Comparison of ENCODE assay signal across 32 cellular contexts in the genomic region with DNA sequence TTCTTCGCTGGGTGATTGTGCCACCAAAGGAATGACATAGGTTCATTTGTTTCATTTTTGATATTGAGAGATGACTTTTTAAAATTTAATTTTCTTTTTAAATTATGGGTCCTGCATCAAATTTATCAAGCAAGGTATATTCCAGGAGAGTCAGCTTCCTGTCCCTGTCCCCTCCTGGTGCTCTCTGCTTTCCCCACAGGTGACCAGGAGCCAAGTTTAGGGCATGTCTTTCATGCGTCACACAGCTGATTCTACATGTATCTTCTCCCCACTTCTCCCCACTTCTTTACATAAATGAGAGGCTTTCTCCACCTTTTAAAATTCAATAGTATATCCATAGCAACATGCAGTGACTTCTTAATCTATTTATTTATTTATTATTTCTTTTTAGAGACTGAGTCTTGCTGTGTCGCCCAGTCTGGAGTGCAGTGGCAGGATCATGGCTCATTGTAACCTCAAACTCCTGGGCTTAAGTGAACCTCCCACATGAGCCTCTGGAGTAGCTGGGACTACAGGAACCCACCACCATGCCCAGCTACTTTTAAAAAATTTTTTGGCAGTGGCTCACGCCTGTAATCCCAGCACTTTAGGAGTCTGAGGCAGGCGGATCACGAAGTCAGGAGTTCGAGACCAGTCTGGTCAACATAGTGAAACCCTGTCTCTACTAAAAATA. TPM values are rescaled to one million over a fixed set of nuclear protein-coding genes. Genes with fewer than 3 reads are reported as not detected.
"Had no signal": no experiment of that assay in that cellular context is flagged by ENCODE, and none has a peak within 500 bp of the region (broad histone marks: within the 10 kb centered on the region; RNA-seq: fewer than 3 reads in every experiment).

No MANE protein-coding gene starts in this region.

- H3K9me3 Mint-ChIP-seq: immature natural killer cell; memory B cell; natural killer cell treated with Interleukin-12 subunit alpha and Interleukin-12 subunit beta and Interleukin-15 and Interleukin-18, amount 100 ng/mL, for 72 hours; stimulated activated effector memory CD8-positive, alpha-beta T cell treated with anti-CD3 and anti-CD28 coated beads, Interleukin-12 subunit alpha, Interleukin-12 subunit beta, amount 100 ng/mL, for 72 hours; stimulated activated naive CD8-positive, alpha-beta T cell treated with anti-CD3 and anti-CD28 coated beads, Interleukin-15, Interleukin-2, amounts not matched to agents 100 ng/mL and 50 ng/mL, for 24 hours; type B pancreatic cell had no signal

- H3K27ac ChIP-seq: left lung, parathyroid adenoma, right atrium auricular region, right lobe of liver, spleen, suprapubic skin, thoracic aorta, tibial artery, uterus had no signal

- H3K27me3 ChIP-seq: heart left ventricle, left lung, right atrium auricular region, right lobe of liver, spleen, suprapubic skin, tibial artery, uterus had no signal

- H2AFZ ChIP-seq: parathyroid adenoma had no signal

- DNase-seq: immature natural killer cell; kidney; left colon; left lung; midbrain; mucosa of descending colon; naive thymus-derived CD4-positive, alpha-beta T cell; right lobe of liver; spleen; stimulated activated CD4-positive, alpha-beta T cell treated with anti-CD3 and anti-CD28 coated beads, Interleukin-4, amount 100 ng/mL, for 24 hours; stimulated activated naive CD4-positive, alpha-beta T cell; tibial artery; uterus had no signal

- H3K4me1 Mint-ChIP-seq: naive thymus-derived CD4-positive, alpha-beta T cell; stimulated activated effector memory CD8-positive, alpha-beta T cell treated with anti-CD3 and anti-CD28 coated beads, Interleukin-12 subunit alpha, Interleukin-12 subunit beta, amount 100 ng/mL, for 72 hours had no signal

- H3K4me3 Mint-ChIP-seq: immature natural killer cell; memory B cell; naive thymus-derived CD4-positive, alpha-beta T cell; natural killer cell treated with Interleukin-12 subunit alpha and Interleukin-12 subunit beta and Interleukin-15 and Interleukin-18, amount 100 ng/mL, for 72 hours; stimulated activated effector memory CD8-positive, alpha-beta T cell treated with anti-CD3 and anti-CD28 coated beads, Interleukin-12 subunit alpha, Interleukin-12 subunit beta, amount 100 ng/mL, for 72 hours; stimulated activated naive CD8-positive, alpha-beta T cell treated with anti-CD3 and anti-CD28 coated beads, Interleukin-15, Interleukin-2, amounts not matched to agents 100 ng/mL and 50 ng/mL, for 24 hours had no signal

- H3K9ac ChIP-seq: parathyroid adenoma had no signal

- ATAC-seq: left colon; left lung; mucosa of descending colon; naive thymus-derived CD4-positive, alpha-beta T cell; natural killer cell treated with Interleukin-12 subunit alpha and Interleukin-12 subunit beta and Interleukin-15 and Interleukin-18, amount 100 ng/mL, for 72 hours; right lobe of liver; stimulated activated effector memory CD8-positive, alpha-beta T cell treated with anti-CD3 and anti-CD28 coated beads, Interleukin-12 subunit alpha, Interleukin-12 subunit beta, amount 100 ng/mL, for 72 hours had no signal

- H3K27me3 Mint-ChIP-seq: memory B cell; naive thymus-derived CD4-positive, alpha-beta T cell; natural killer cell treated with Interleukin-12 subunit alpha and Interleukin-12 subunit beta and Interleukin-15 and Interleukin-18, amount 100 ng/mL, for 72 hours; stimulated activated naive CD8-positive, alpha-beta T cell treated with anti-CD3 and anti-CD28 coated beads, Interleukin-15, Interleukin-2, amounts not matched to agents 100 ng/mL and 50 ng/mL, for 24 hours; type B pancreatic cell had no signal

- H3K36me3 ChIP-seq: uterus had no signal

- H3K27ac Mint-ChIP-seq: memory B cell; naive thymus-derived CD4-positive, alpha-beta T cell; natural killer cell treated with Interleukin-12 subunit alpha and Interleukin-12 subunit beta and Interleukin-15 and Interleukin-18, amount 100 ng/mL, for 72 hours; stimulated activated effector memory CD8-positive, alpha-beta T cell treated with anti-CD3 and anti-CD28 coated beads, Interleukin-12 subunit alpha, Interleukin-12 subunit beta, amount 100 ng/mL, for 72 hours; stimulated activated naive CD8-positive, alpha-beta T cell treated with anti-CD3 and anti-CD28 coated beads, Interleukin-15, Interleukin-2, amounts not matched to agents 100 ng/mL and 50 ng/mL, for 24 hours had no signal

- H3K36me3 Mint-ChIP-seq: natural killer cell treated with Interleukin-12 subunit alpha and Interleukin-12 subunit beta and Interleukin-15 and Interleukin-18, amount 100 ng/mL, for 72 hours had no signal

- H3K4me1 ChIP-seq: left lung, parathyroid adenoma, right atrium auricular region, right lobe of liver, tibial artery, uterus had no signal

- H3K9me3 ChIP-seq: mucosa of descending colon, right atrium auricular region, right lobe of liver, suprapubic skin, thoracic aorta, tibial artery, uterus had no signal

- H3K4me3 ChIP-seq: heart left ventricle, left lung, mucosa of descending colon, right atrium auricular region, right lobe of liver, skin epidermis, spleen, suprapubic skin, thoracic aorta, tibial artery, uterus had no signal

RNA-seq across cellular contexts. Expression of a gene that starts 48.3 kb away (rescaled TPM):
- total RNA-seq: heart left ventricle; kidney; left colon; left lung; lower leg skin; lung microvascular endothelial cell; mesenteric fat pad; naive thymus-derived CD4-positive, alpha-beta T cell; natural killer cell treated with Interleukin-12 subunit alpha and Interleukin-12 subunit beta and Interleukin-15 and Interleukin-18, amount 100 ng/mL, for 72 hours; osteocyte; posterior vena cava; pulmonary artery endothelial cell; renal cortical epithelial cell; right atrium auricular region; right lobe of liver; spleen; subcutaneous adipose tissue; suprapubic skin; thoracic aorta; uterus had no signal
- polyA plus RNA-seq: heart left ventricle; immature natural killer cell; naive thymus-derived CD4-positive, alpha-beta T cell; spleen had no signal
